25 cellular contexts compared by ENCODE assay signal in genomic region chr1:169722784-169723183, GRCh38. TPM values are rescaled to one million over a fixed set of nuclear protein-coding genes. Genes with fewer than 3 reads are reported as not detected.
A peak's percentile ranks its signal among the peaks of the same experiment; 100 is the strongest.
DNase-seq lines count a peak whose midpoint lies in the region; ATAC-seq, FAIRE-seq and TF ChIP-seq lines count a peak whose summit lies in the region.
"Had no signal": no experiment of that assay in that cellular context is flagged by ENCODE, and none has a peak within 500 bp of the region (broad histone marks: within the 10 kb centered on the region; RNA-seq: fewer than 3 reads in every experiment).

No MANE protein-coding gene starts in this region.

- H2AFZ ChIP-seq in K562 (ENCODE audit: low read depth, low read length), result no peak overlapping the region

- no peaks in the 10 kb centered on the region for H3K4me1 ChIP-seq in K562 (replicated peaks in 1 of 2; ENCODE audit: control insufficient read depth in 2 of 2, insufficient read depth in 2 of 2, low read length in 2 of 2)
- H3K4me1 ChIP-seq: BLaER1 treated with 17β-estradiol and CSF1 and Interleukin-3, amounts not matched to agents 10 nM and 100 nM had no signal

- POLR2A ChIA-PET in K562 (lab: Yijun Ruan, JAX), result interaction anchor here (1.0 kb wide), 1 partner anchor 18 kb away, joined by 3 read pairs; no protein-coding TSS in a partner anchor

- peak overlapping the region; percentile 95 for H3K27ac Mint-ChIP-seq in mesothelial cell of epicardium
- H3K27ac Mint-ChIP-seq: CD4-positive, alpha-beta memory T cell had no signal

- no peak for TF ChIP-seq RAD21 in K562 (CRISPR knock-in tag; conservative IDR thresholded peaks at IDR 0.05 in 1 of 2, IDR thresholded peaks at IDR 0.05 in 1 of 2)

- H3K36me3 ChIP-seq in K562 (ENCODE audit: control insufficient read depth, insufficient read depth, low read length), result no peaks in the 10 kb centered on the region
- H3K36me3 ChIP-seq: BLaER1 treated with 17β-estradiol and CSF1 and Interleukin-3, amounts not matched to agents 10 nM and 100 nM; SJCRH30 had no signal

- no peak overlapping the region for H3K9ac ChIP-seq in K562 (ENCODE audit: insufficient read depth in 1 of 2, low read depth in 2 of 2, low read length in 2 of 2)
- H3K9ac ChIP-seq: BLaER1 treated with 17β-estradiol and CSF1 and Interleukin-3, amounts not matched to agents 10 nM and 100 nM had no signal

- no peak overlapping the region for H3K4me2 ChIP-seq in K562 (ENCODE audit: insufficient read depth, low read length)
- H3K4me2 ChIP-seq: BLaER1 treated with 17β-estradiol and CSF1 and Interleukin-3, amounts not matched to agents 10 nM and 100 nM had no signal

- in situ Hi-C loops in K562 (cut with MboI), result no loop called here

- H3K36me3 Mint-ChIP-seq in mesothelial cell of epicardium, result peaks cover 12% of the 10 kb centered on the region
- H3K36me3 Mint-ChIP-seq: CD4-positive, alpha-beta memory T cell had no signal

- no peak for TF ChIP-seq CTCF in K562 (IDR thresholded peaks at IDR 0.05 in 2 of 3, conservative IDR thresholded peaks at IDR 0.05 in 1 of 3; ENCODE audit: insufficient read depth in 2 of 3, low read depth in 1 of 3, low read length in 3 of 3)
- TF ChIP-seq CTCF in mesothelial cell of epicardium (IDR thresholded peaks at IDR 0.05; ENCODE audit: unreplicated experiment), result no peak

- no TSS peak for BruUV-seq in K562 (replicated peaks; lab: Mats Ljungman, UMichigan)

- no peaks in the 10 kb centered on the region for H3K27me3 Mint-ChIP-seq in mesothelial cell of epicardium (ENCODE audit: low read depth)

- H3K4me1 Mint-ChIP-seq in mesothelial cell of epicardium, result peaks cover 42% of the 10 kb centered on the region
- H3K4me1 Mint-ChIP-seq: CD4-positive, alpha-beta memory T cell had no signal

- no peaks in the 10 kb centered on the region for H3K9me3 ChIP-seq in K562 (replicated peaks; ENCODE audit: control insufficient read depth, insufficient read depth, low read depth, low read length)
- H3K9me3 ChIP-seq: BLaER1 treated with 17β-estradiol and CSF1 and Interleukin-3, amounts not matched to agents 10 nM and 100 nM; SJCRH30 had no signal

- intact Hi-C loops in K562 (cut with micrococcal nuclease), result no loop called here

- H3K27ac ChIP-seq in K562 (ENCODE audit: extremely low read depth, low read depth, low read length), result no peak overlapping the region
- H3K27ac ChIP-seq: BLaER1 treated with 17β-estradiol and CSF1 and Interleukin-3, amounts not matched to agents 10 nM and 100 nM; SJCRH30 had no signal

- no peak for TF ChIP-seq EP300 in K562 (IDR thresholded peaks at IDR 0.05; ENCODE audit: low read length)

- H3K9me3 Mint-ChIP-seq in mesothelial cell of epicardium, result peaks cover 21% of the 10 kb centered on the region
- H3K9me3 Mint-ChIP-seq: CD4-positive, alpha-beta memory T cell had no signal

- no peak overlapping the region for H3K4me3 ChIP-seq in K562
- H3K4me3 ChIP-seq: BLaER1 treated with 17β-estradiol and CSF1 and Interleukin-3, amounts not matched to agents 10 nM and 100 nM; SJCRH30 had no signal

- H3K27me3 ChIP-seq in K562 (ENCODE audit: control insufficient read depth in 2 of 2, insufficient read depth in 2 of 2, low read length in 2 of 2), result peaks cover 2 to 4% of the 10 kb centered on the region in 2 experiments; a peak in 3 of 5 replicates
- H3K27me3 ChIP-seq: BLaER1 treated with 17β-estradiol and CSF1 and Interleukin-3, amounts not matched to agents 10 nM and 100 nM; SJCRH30 had no signal

- CTCF ChIA-PET in K562 (lab: Yijun Ruan, JAX; ENCODE audit: low intra/inter-chr PET ratio), result no interaction called here

- no peak for FAIRE-seq in K562 (lab: Jason Lieb, UNC)
- FAIRE-seq: GM18507, RCC 7860 had no signal

- no peak for TF ChIP-seq POLR2A in K562 (conservative IDR thresholded peaks at IDR 0.05)

- H3K9me1 ChIP-seq in K562 (ENCODE audit: control insufficient read depth, insufficient read depth, low read length), result no peaks in the 10 kb centered on the region

- H3K4me3 Mint-ChIP-seq in mesothelial cell of epicardium, result no peak overlapping the region
- H3K4me3 Mint-ChIP-seq: CD4-positive, alpha-beta memory T cell had no signal

- H3K79me2 ChIP-seq in K562 (ENCODE audit: control insufficient read depth, insufficient read depth, low read length), result no peaks in the 10 kb centered on the region

- no peaks in the 10 kb centered on the region for H4K20me1 ChIP-seq in K562 (replicated peaks; ENCODE audit: control insufficient read depth, insufficient read depth, low read length)
- H4K20me1 ChIP-seq: BLaER1 treated with 17β-estradiol and CSF1 and Interleukin-3, amounts not matched to agents 10 nM and 100 nM had no signal

- ATAC-seq in K562 (no peak), GM19023 (IDR thresholded peaks at IDR 0.05; ENCODE audit: unreplicated experiment) (no peak), GM21717 (IDR thresholded peaks at IDR 0.05; ENCODE audit: unreplicated experiment) (no peak)

- peak; percentile 32 for DNase-seq in CMK (ENCODE audit: low read depth)
- peak; percentile 39 for DNase-seq in OCI-M1 (lab: John Stamatoyannopoulos, UW)
- DNase-seq in K562 (ENCODE audit: extremely low read depth in 1 of 4, low spot score in 3 of 4), result no peak
- no peak for DNase-seq in mesothelial cell of epicardium (ENCODE audit: low spot score in 2 of 2, unreplicated experiment in 2 of 2)
- no peak for DNase-seq in UCSD-AML1 (lab: John Stamatoyannopoulos, UW; ENCODE audit: unreplicated experiment)
- DNase-seq: 8988T; Calu3; CD4-positive, alpha-beta memory T cell; DMS153; GDM1; H7; KG1; MV-4-11; NCI-H1105 treated with DMSO at 0.1 percent for 48 hours; NCI-H2081; NCI-H2171 treated with DMSO at 0.1 percent for 48 hours; NCI-H446; NCI-H526; SJCRH30 had no signal

TF ChIP-seq in K562, 482 proteins besides CTCF, POLR2A, EP300 and RAD21:
- no peak for TF ChIP-seq TEAD4 (IDR thresholded peaks at IDR 0.05; ENCODE audit: low read length)
- TF ChIP-seq TEAD4 (CRISPR knock-in tag; IDR thresholded peaks at IDR 0.05; ENCODE audit: borderline replicate concordance), result no peak
- TF ChIP-seq FOXJ2 (tag; IDR thresholded peaks at IDR 0.05), result 0 out of 2 replicates have a peak, but pooled peaks have one; percentile 32

RNA-seq across cellular contexts. Expression of gene SELE, which starts 11.1 kb away (rescaled TPM):
- not detected in 2 replicates for total RNA-seq in K562 (2011; cell fraction: chromatin; rRNA removed; ENCODE audit: low replicate concordance)
- total RNA-seq in K562 (2011; cell fraction: nucleolus; rRNA removed), result not detected in 2 replicates
- not detected in 2 replicates for total RNA-seq in K562 (2011; cell fraction: nucleoplasm; rRNA removed)
- not detected in 2 replicates for total RNA-seq in K562 (2014; rRNA removed)
- total RNA-seq in K562 (2014; rRNA removed; fragmentation: Illumina TruSeq; extraction: Trizol), result not detected in 2 replicates
- not detected in 2 replicates for total RNA-seq in K562 (2015; rRNA removed; fragmentation: Illumina TruSeq; extraction: Trizol)
- not detected in 2 replicates for total RNA-seq in K562 (2021)
- polyA plus RNA-seq in K562 (2011; rRNA removed), result not detected in 2 replicates
- polyA plus RNA-seq in K562 (2011; cell fraction: cytosol; rRNA removed), result not detected in 2 replicates
- not detected in 2 replicates for polyA plus RNA-seq in K562 (2011; cell fraction: nucleus; rRNA removed)
- not detected in 2 replicates for polyA plus RNA-seq in K562 (2012)
- polyA plus RNA-seq in K562 (2014; fragmentation: Illumina TruSeq; extraction: Trizol), result not detected in 2 replicates
- under 1 TPM in 1 of 2 experiments, not detected in 1; 0.08 TPM for polyA plus RNA-seq in K562 (2014; fragmentation: Nextera tagmentation; extraction: Ambion mirVana)
- polyA plus RNA-seq in K562 (2014; rRNA removed), result not detected in 2 replicates
- not detected in 2 replicates for polyA minus RNA-seq in K562 (2011; rRNA and poly(A)+ RNA removed)
- polyA minus RNA-seq in K562 (2011; cell fraction: cytosol; rRNA and poly(A)+ RNA removed), result not detected in 2 replicates
- not detected in 2 replicates for polyA minus RNA-seq in K562 (2011; cell fraction: nucleus; rRNA and poly(A)+ RNA removed)
- total RNA-seq in mesothelial cell of epicardium, result 1.3 to 2.4 TPM (median 1.9 TPM) in 3 replicates
- total RNA-seq: Calu3; CD4-positive, alpha-beta memory T cell; H7; OCI-LY7; SJCRH30 had no signal
- polyA plus RNA-seq: CD4-positive, alpha-beta memory T cell had no signal

RNA-seq across cellular contexts. Expression of gene SELL, which starts 11.4 kb away (rescaled TPM):
- total RNA-seq in K562 (2011; cell fraction: chromatin; rRNA removed; ENCODE audit: low replicate concordance), result not detected in 2 replicates
- total RNA-seq in K562 (2011; cell fraction: nucleolus; rRNA removed), result not detected in 2 replicates
- not detected in 2 replicates for total RNA-seq in K562 (2011; cell fraction: nucleoplasm; rRNA removed)
- not detected in 2 replicates for total RNA-seq in K562 (2014; rRNA removed)
- not detected in 2 replicates for total RNA-seq in K562 (2014; rRNA removed; fragmentation: Illumina TruSeq; extraction: Trizol)
- not detected in 2 replicates for total RNA-seq in K562 (2015; rRNA removed; fragmentation: Illumina TruSeq; extraction: Trizol)
- total RNA-seq in K562 (2021), result 0.51 and 1.1 TPM in 2 replicates
- polyA plus RNA-seq in K562 (2011; rRNA removed), result not detected in 2 replicates
- not detected in 2 replicates for polyA plus RNA-seq in K562 (2011; cell fraction: cytosol; rRNA removed)
- not detected in 2 replicates for polyA plus RNA-seq in K562 (2011; cell fraction: nucleus; rRNA removed)
- polyA plus RNA-seq in K562 (2012), result not detected in 2 replicates
- polyA plus RNA-seq in K562 (2014; fragmentation: Illumina TruSeq; extraction: Trizol), result not detected in 2 replicates
- not detected for polyA plus RNA-seq in K562 (2014; fragmentation: Nextera tagmentation; extraction: Ambion mirVana)
- polyA plus RNA-seq in K562 (2014; rRNA removed), result not detected in 2 replicates
- polyA minus RNA-seq in K562 (2011; rRNA and poly(A)+ RNA removed), result not detected in 2 replicates
- polyA minus RNA-seq in K562 (2011; cell fraction: cytosol; rRNA and poly(A)+ RNA removed), result not detected in 2 replicates
- not detected in 2 replicates for polyA minus RNA-seq in K562 (2011; cell fraction: nucleus; rRNA and poly(A)+ RNA removed)
- total RNA-seq in mesothelial cell of epicardium, result 1.4 to 2.5 TPM (median 2.4 TPM) in 3 replicates
- total RNA-seq: H7, SJCRH30 had no signal

Comparison
In these comparisons a context has a peak if more than half of its experiments do, and no peak if none do; other contexts are left out.
1. DNase-seq: peak in CMK (single experiment) and OCI-M1 (single experiment); none in K562 (0 of 4), mesothelial cell of epicardium (0 of 2) and UCSD-AML1 (single experiment).